In the genomic region with DNA sequence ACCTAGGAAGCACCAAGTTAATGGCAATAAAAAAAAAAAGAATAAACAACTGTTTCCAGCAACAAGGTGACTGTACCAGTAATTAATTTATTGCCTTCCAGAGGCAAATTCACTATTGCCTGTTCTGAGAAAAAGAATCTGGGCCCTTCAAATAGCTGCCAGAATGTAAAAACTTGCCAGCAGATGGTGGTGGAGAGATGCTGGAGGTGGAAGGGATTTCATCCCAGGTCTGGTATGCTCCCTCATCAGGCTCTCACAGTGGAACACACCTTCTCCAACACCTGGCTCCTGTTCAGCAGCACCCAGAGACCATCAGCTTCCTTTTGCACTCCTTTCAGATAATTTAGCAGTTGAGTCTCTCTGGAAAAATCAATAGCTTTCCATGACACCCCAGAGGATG, we compare ENCODE assay signal across 21 cellular contexts.
DNase-seq lines count a peak whose midpoint lies in the region; ATAC-seq, FAIRE-seq and TF ChIP-seq lines count a peak whose summit lies in the region.
"Had no signal": no experiment of that assay in that cellular context is flagged by ENCODE, and none has a peak within 500 bp of the region (broad histone marks: within the 10 kb centered on the region; RNA-seq: fewer than 3 reads in every experiment).

No MANE protein-coding gene starts in this region.

- H3K36me3 ChIP-seq in GM23338 (ENCODE audit: insufficient read depth) = no peaks in the 10 kb centered on the region
- H3K36me3 ChIP-seq: neutrophil had no signal

- TF ChIP-seq POLR2A in H54 (IDR thresholded peaks at IDR 0.05; ENCODE audit: low read depth, low read length) = no peak

- H3K27me3 Mint-ChIP-seq in GM23338 (ENCODE audit: insufficient read depth, low read depth, poor library complexity) (peaks cover 2% of the 10 kb centered on the region), CD14-positive monocyte (ENCODE audit: low read depth in 3 of 3) (peaks cover 0 to 3% (median 2%) of the 10 kb centered on the region in 3 donors)
- no peaks in the 10 kb centered on the region for H3K27me3 Mint-ChIP-seq in activated T-cell treated with anti-CD3 and anti-CD28 coated beads, Interleukin-2, amount 50 U/mL, for 72 hours (ENCODE audit: low read depth)
- H3K27me3 Mint-ChIP-seq: CD4-positive, alpha-beta memory T cell had no signal

- H3K4me2 ChIP-seq in GM23338 = no peak overlapping the region

- no peaks in the 10 kb centered on the region for H4K20me1 ChIP-seq in GM23338 (replicated peaks; ENCODE audit: insufficient read depth)

- TF ChIP-seq CTCF in AG09309 (IDR thresholded peaks at IDR 0.05; ENCODE audit: control insufficient read depth, insufficient read depth, low read depth, low read length, missing control alignments) = peak; percentile 4
- TF ChIP-seq CTCF in GM23338 (conservative IDR thresholded peaks at IDR 0.05; ENCODE audit: low read depth in 2 of 2) = peak in 1 of 2 experiments; percentile 34; a peak in 2 of 4 replicates
- TF ChIP-seq CTCF in cardiac fibroblast (IDR thresholded peaks at IDR 0.05; ENCODE audit: low read depth, low read length) = peak; percentile 29
- TF ChIP-seq CTCF in CD14-positive monocyte (IDR thresholded peaks at IDR 0.05) = no peak

- H3K27ac Mint-ChIP-seq in GM23338 (no peak overlapping the region), CD14-positive monocyte (no peak overlapping the region)
- no peak overlapping the region for H3K27ac Mint-ChIP-seq in activated T-cell treated with anti-CD3 and anti-CD28 coated beads, Interleukin-2, amount 50 U/mL, for 72 hours
- H3K27ac Mint-ChIP-seq: CD4-positive, alpha-beta memory T cell had no signal

- no peaks in the 10 kb centered on the region for H3K27me3 ChIP-seq in GM23338 (ENCODE audit: insufficient read depth)
- H3K27me3 ChIP-seq: neutrophil had no signal

- H2AFZ ChIP-seq in GM23338 = no peak overlapping the region

- peaks cover 17% of the 10 kb centered on the region; the same call in 1 of the 2 replicates for H3K4me1 ChIP-seq in GM23338 (ENCODE audit: insufficient read depth)

- no peak overlapping the region for H3K27ac ChIP-seq in GM23338 (ENCODE audit: low read depth)
- H3K27ac ChIP-seq: neutrophil, psoas muscle had no signal

- DNase-seq in AG09309 (ENCODE audit: low read depth) (no peak), GM23338 (ENCODE audit: low spot score) (no peak), cardiac fibroblast (ENCODE audit: low read depth in 2 of 2) (peak in 1 of 2 donors; percentile 18), kidney tubule cell (ENCODE audit: low spot score) (peak; percentile 4), CD14-positive monocyte (ENCODE audit: low spot score) (no peak), NCI-H146 (lab: John Stamatoyannopoulos, UW) (no peak), H54 (ENCODE audit: insufficient read length, low spot score) (no peak)
- no peak for DNase-seq in activated T-cell treated with anti-CD3 and anti-CD28 coated beads, Interleukin-2, amount 50 U/mL, for 72 hours
- DNase-seq: activated CD4-positive, CD25-positive, alpha-beta regulatory T cell treated with anti-CD3 and anti-CD28 coated beads, Interleukin-2, amount 50 U/mL, for 72 hours; activated naive CD4-positive, alpha-beta T cell treated with Interleukin-2 at 50 U/mL for 16 hours; activated T-cell treated with anti-CD3 and anti-CD28 coated beads, Interleukin-2, amount 50 U/mL, for 4 hours; CD4-positive, alpha-beta memory T cell; DMS79 treated with DMSO at 0.1 percent for 48 hours; NCI-H2107; psoas muscle; stimulated activated CD4-positive, alpha-beta T cell treated with anti-CD3 and anti-CD28 coated beads, Interleukin-1b, Interleukin-23, amount 100 ng/mL, for 48 hours; T1000 had no signal

- H3K9me2 ChIP-seq in GM23338 (ENCODE audit: insufficient read depth) = peaks cover 6% of the 10 kb centered on the region; the same call in 1 of the 2 replicates

- H3K36me3 Mint-ChIP-seq in GM23338 (ENCODE audit: low read depth) (peaks cover 7% of the 10 kb centered on the region), CD14-positive monocyte (no peaks in the 10 kb centered on the region)
- H3K36me3 Mint-ChIP-seq in activated T-cell treated with anti-CD3 and anti-CD28 coated beads, Interleukin-2, amount 50 U/mL, for 72 hours (ENCODE audit: insufficient read depth in 2 of 2) = no peaks in the 10 kb centered on the region
- H3K36me3 Mint-ChIP-seq: CD4-positive, alpha-beta memory T cell had no signal

- ATAC-seq in GM23338 = peak; percentile 28; the same call in 2 of the 3 replicates
- no peak for ATAC-seq in activated T-cell treated with anti-CD3 and anti-CD28 coated beads, Interleukin-2, amount 50 U/mL, for 72 hours (replicated peaks in 1 of 2)
- ATAC-seq: activated T-cell treated with anti-CD3 and anti-CD28 coated beads, Interleukin-2, amount 50 U/mL, for 4 hours had no signal

- H3F3A ChIP-seq in GM23338 (replicated peaks; ENCODE audit: low read depth) = no peaks in the 10 kb centered on the region

- peaks cover 19% of the 10 kb centered on the region; the same call in 2 of the 3 replicates for H3K9me3 Mint-ChIP-seq in GM23338
- peaks cover 0 to 7% (median 0%) of the 10 kb centered on the region in 7 donors for H3K9me3 Mint-ChIP-seq in CD14-positive monocyte
- H3K9me3 Mint-ChIP-seq in activated T-cell treated with anti-CD3 and anti-CD28 coated beads, Interleukin-2, amount 50 U/mL, for 72 hours = no peaks in the 10 kb centered on the region

- H3K4me3 Mint-ChIP-seq in GM23338 (no peak overlapping the region), CD14-positive monocyte (no peak overlapping the region)
- no peak overlapping the region for H3K4me3 Mint-ChIP-seq in activated T-cell treated with anti-CD3 and anti-CD28 coated beads, Interleukin-2, amount 50 U/mL, for 72 hours
- H3K4me3 Mint-ChIP-seq: activated T-cell treated with anti-CD3 and anti-CD28 coated beads, Interleukin-2, amount 50 U/mL, for 4 hours; CD4-positive, alpha-beta memory T cell had no signal

- H3K4me3 ChIP-seq in AG09309 (ENCODE audit: control insufficient read depth, low read depth, low read length) = no peak overlapping the region
- no peak overlapping the region for H3K4me3 ChIP-seq in GM23338
- H3K4me3 ChIP-seq in cardiac fibroblast (replicated peaks in 1 of 2; ENCODE audit: low read depth in 2 of 2, low read length in 2 of 2) = no peak overlapping the region
- H3K4me3 ChIP-seq: lung, psoas muscle had no signal

- no peaks in the 10 kb centered on the region for H3K79me2 ChIP-seq in GM23338 (replicated peaks; ENCODE audit: insufficient read depth)

- H3K4me1 Mint-ChIP-seq in GM23338 (peaks cover 15% of the 10 kb centered on the region), CD14-positive monocyte (no peaks in the 10 kb centered on the region)
- no peaks in the 10 kb centered on the region for H3K4me1 Mint-ChIP-seq in activated T-cell treated with anti-CD3 and anti-CD28 coated beads, Interleukin-2, amount 50 U/mL, for 72 hours (ENCODE audit: low read depth)
- H3K4me1 Mint-ChIP-seq: CD4-positive, alpha-beta memory T cell had no signal

- intact Hi-C loops in CD14-positive monocyte (cut with micrococcal nuclease) = no loop called here

- no peak for FAIRE-seq in H54 (lab: Jason Lieb, UNC)
- FAIRE-seq: endothelial cell of umbilical vein, frontal cortex had no signal

TF ChIP-seq in GM23338, 12 proteins besides CTCF, POLR2A, EP300 and RAD21:
- TF ChIP-seq STAT1 (IDR thresholded peaks at IDR 0.05; ENCODE audit: unreplicated experiment) = no peak
- no peak for TF ChIP-seq JUNB (IDR thresholded peaks at IDR 0.05; ENCODE audit: unreplicated experiment)
- no peak for TF ChIP-seq POLR2AphosphoS5 (IDR thresholded peaks at IDR 0.05; ENCODE audit: low read depth)
- TF ChIP-seq EZH2 (IDR thresholded peaks at IDR 0.05; ENCODE audit: low read depth, unreplicated experiment) = no peak
- TF ChIP-seq CREB1 (CRISPR knock-in tag; IDR thresholded peaks at IDR 0.05; ENCODE audit: low read depth) = no peak
- TF ChIP-seq NANOG (IDR thresholded peaks at IDR 0.05; ENCODE audit: borderline replicate concordance) = no peak
- TF ChIP-seq, protein P1, sequence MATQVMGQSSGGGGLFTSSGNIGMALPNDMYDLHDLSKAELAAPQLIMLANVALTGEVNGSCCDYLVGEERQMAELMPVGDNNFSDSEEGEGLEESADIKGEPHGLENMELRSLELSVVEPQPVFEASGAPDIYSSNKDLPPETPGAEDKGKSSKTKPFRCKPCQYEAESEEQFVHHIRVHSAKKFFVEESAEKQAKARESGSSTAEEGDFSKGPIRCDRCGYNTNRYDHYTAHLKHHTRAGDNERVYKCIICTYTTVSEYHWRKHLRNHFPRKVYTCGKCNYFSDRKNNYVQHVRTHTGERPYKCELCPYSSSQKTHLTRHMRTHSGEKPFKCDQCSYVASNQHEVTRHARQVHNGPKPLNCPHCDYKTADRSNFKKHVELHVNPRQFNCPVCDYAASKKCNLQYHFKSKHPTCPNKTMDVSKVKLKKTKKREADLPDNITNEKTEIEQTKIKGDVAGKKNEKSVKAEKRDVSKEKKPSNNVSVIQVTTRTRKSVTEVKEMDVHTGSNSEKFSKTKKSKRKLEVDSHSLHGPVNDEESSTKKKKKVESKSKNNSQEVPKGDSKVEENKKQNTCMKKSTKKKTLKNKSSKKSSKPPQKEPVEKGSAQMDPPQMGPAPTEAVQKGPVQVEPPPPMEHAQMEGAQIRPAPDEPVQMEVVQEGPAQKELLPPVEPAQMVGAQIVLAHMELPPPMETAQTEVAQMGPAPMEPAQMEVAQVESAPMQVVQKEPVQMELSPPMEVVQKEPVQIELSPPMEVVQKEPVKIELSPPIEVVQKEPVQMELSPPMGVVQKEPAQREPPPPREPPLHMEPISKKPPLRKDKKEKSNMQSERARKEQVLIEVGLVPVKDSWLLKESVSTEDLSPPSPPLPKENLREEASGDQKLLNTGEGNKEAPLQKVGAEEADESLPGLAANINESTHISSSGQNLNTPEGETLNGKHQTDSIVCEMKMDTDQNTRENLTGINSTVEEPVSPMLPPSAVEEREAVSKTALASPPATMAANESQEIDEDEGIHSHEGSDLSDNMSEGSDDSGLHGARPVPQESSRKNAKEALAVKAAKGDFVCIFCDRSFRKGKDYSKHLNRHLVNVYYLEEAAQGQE (IDR thresholded peaks at IDR 0.05; ENCODE audit: unreplicated experiment) = no peak
TF ChIP-seq in GM23338: peak in this region for 0.
